In the genomic region with DNA sequence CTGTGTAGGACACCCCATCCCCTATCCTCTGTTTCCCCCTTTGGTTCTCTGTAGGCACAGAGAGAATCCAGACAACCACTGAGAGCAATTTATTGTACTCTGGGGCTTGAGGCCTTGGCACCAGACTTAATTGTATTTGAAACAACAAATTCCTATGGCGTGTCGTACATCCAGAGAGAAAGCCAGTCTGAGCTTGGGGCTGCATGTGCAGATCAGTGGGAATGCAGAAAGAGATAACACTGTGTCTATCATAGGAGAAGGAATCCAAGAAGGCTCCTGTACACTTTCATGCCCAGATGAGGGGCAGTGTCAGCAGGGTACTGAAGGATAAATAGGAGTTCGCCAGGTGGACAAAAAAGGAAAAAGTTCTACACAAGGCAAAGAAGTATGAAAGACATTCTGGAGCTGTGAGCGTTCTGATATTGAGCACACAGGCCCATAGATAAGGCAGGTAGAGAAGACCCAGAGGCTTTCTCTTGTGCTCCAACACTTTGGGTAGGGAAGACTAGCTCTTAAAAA, we compare ENCODE assay signal across 22 cellular contexts. TPM values are rescaled to one million over a fixed set of nuclear protein-coding genes. Genes with fewer than 3 reads are reported as not detected.
DNase-seq lines count a peak whose midpoint lies in the region; ATAC-seq lines count a peak whose summit lies in the region.
"Had no signal": no experiment of that assay in that cellular context is flagged by ENCODE, and none has a peak within 500 bp of the region (broad histone marks: within the 10 kb centered on the region; RNA-seq: fewer than 3 reads in every experiment).

No MANE protein-coding gene starts in this region.

- intact Hi-C loops in naive thymus-derived CD4-positive, alpha-beta T cell (cut with micrococcal nuclease): no loop called here

- H3K4me1 ChIP-seq in naive thymus-derived CD4-positive, alpha-beta T cell (ENCODE audit: control insufficient read depth in 2 of 2, insufficient read depth in 2 of 2, low read length in 2 of 2): peaks cover 0 to 30% of the 10 kb centered on the region in 2 donors

- DNase-seq in T-helper 1 cell: no peak
- no peak for DNase-seq in activated naive CD4-positive, alpha-beta T cell treated with anti-CD3 and anti-CD28 coated beads, Interleukin-2, amount 50 U/mL, for 16 hours
- no peak for DNase-seq in naive thymus-derived CD4-positive, alpha-beta T cell
- DNase-seq in activated T-cell treated with anti-CD3 and anti-CD28 coated beads, Interleukin-2, amount 50 U/mL, for 48 hours: no peak
- no peak for DNase-seq in NK-92 treated with Interleukin-12 subunit alpha and Interleukin-12 subunit beta, amount 100 ng/mL, for 24 hours (lab: John Stamatoyannopoulos, UW)
- no peak for DNase-seq in NCI-H128 (lab: John Stamatoyannopoulos, UW; ENCODE audit: unreplicated experiment)
- DNase-seq: 8988T; C1 segment of cervical spinal cord; CD8-positive, alpha-beta memory T cell; GDM1; MV-4-11; NCI-H1105 treated with DMSO at 0.1 percent for 48 hours; NCI-H1694; NCI-H2081 treated with DMSO at 0.1 percent for 48 hours; NCI-H446; NCI-H526; OCI-M1 had no signal

- POLR2A ChIA-PET in naive thymus-derived CD4-positive, alpha-beta T cell (lab: Charles Lee): interaction anchor here (1.0 to 2.0 kb wide), 3 partner anchors 11 to 24 kb away, joined by 3 to 5 read pairs (median 3); no protein-coding TSS in a partner anchor

- no peak overlapping the region for H3K4me3 ChIP-seq in naive thymus-derived CD4-positive, alpha-beta T cell (ENCODE audit: low read length)
- H3K4me3 ChIP-seq: SJSA1 had no signal

- peaks cover 7% of the 10 kb centered on the region for H3K36me3 Mint-ChIP-seq in T-helper 1 cell treated with Interleukin-12 subunit alpha and Interleukin-12 subunit beta and Interleukin-4 antibody, amounts not matched to agents 30 μg/mL and 1 μg/mL, for 36 hours (ENCODE audit: low read depth)
- no peaks in the 10 kb centered on the region for H3K36me3 Mint-ChIP-seq in activated naive CD4-positive, alpha-beta T cell treated with anti-CD3 and anti-CD28 coated beads, Interleukin-2, amount 50 U/mL, for 24 hours
- H3K36me3 Mint-ChIP-seq in naive thymus-derived CD4-positive, alpha-beta T cell: peaks cover 0 to 24% (median 5%) of the 10 kb centered on the region in 5 donors
- H3K36me3 Mint-ChIP-seq: CD8-positive, alpha-beta memory T cell; IgD-negative memory B cell had no signal

- ATAC-seq in naive thymus-derived CD4-positive, alpha-beta T cell: no peak
- ATAC-seq: HCT116 had no signal

- no peak overlapping the region for H3K4me3 Mint-ChIP-seq in T-helper 1 cell treated with Interleukin-12 subunit alpha and Interleukin-12 subunit beta and Interleukin-4 antibody, amounts not matched to agents 30 μg/mL and 1 μg/mL, for 36 hours
- no peak overlapping the region for H3K4me3 Mint-ChIP-seq in activated naive CD4-positive, alpha-beta T cell treated with anti-CD3 and anti-CD28 coated beads, Interleukin-2, amount 50 U/mL, for 24 hours
- no peak overlapping the region for H3K4me3 Mint-ChIP-seq in naive thymus-derived CD4-positive, alpha-beta T cell
- H3K4me3 Mint-ChIP-seq: CD8-positive, alpha-beta memory T cell; IgD-negative memory B cell had no signal

- H3K4me1 Mint-ChIP-seq in T-helper 1 cell treated with Interleukin-12 subunit alpha and Interleukin-12 subunit beta and Interleukin-4 antibody, amounts not matched to agents 30 μg/mL and 1 μg/mL, for 36 hours (ENCODE audit: low read depth): peaks cover 28% of the 10 kb centered on the region
- H3K4me1 Mint-ChIP-seq in activated naive CD4-positive, alpha-beta T cell treated with anti-CD3 and anti-CD28 coated beads, Interleukin-2, amount 50 U/mL, for 24 hours: peaks cover 49% of the 10 kb centered on the region
- peaks cover 21 to 52% (median 46%) of the 10 kb centered on the region in 7 donors for H3K4me1 Mint-ChIP-seq in naive thymus-derived CD4-positive, alpha-beta T cell
- H3K4me1 Mint-ChIP-seq: IgD-negative memory B cell had no signal

- CTCF ChIA-PET in naive thymus-derived CD4-positive, alpha-beta T cell (lab: Charles Lee): no interaction called here

- peak overlapping the region; percentile 34 for H3K27ac Mint-ChIP-seq in T-helper 1 cell treated with Interleukin-12 subunit alpha and Interleukin-12 subunit beta and Interleukin-4 antibody, amounts not matched to agents 30 μg/mL and 1 μg/mL, for 36 hours
- H3K27ac Mint-ChIP-seq in activated naive CD4-positive, alpha-beta T cell treated with anti-CD3 and anti-CD28 coated beads, Interleukin-2, amount 50 U/mL, for 24 hours: peak overlapping the region; percentile 43
- H3K27ac Mint-ChIP-seq in naive thymus-derived CD4-positive, alpha-beta T cell: peak overlapping the region in 7 of 9 donors; percentile 9 to 76 (median 65)

- H3K36me3 ChIP-seq in naive thymus-derived CD4-positive, alpha-beta T cell (ENCODE audit: control insufficient read depth in 2 of 3, insufficient read depth in 3 of 3, low read length in 3 of 3): no peaks in the 10 kb centered on the region
- H3K36me3 ChIP-seq: SJSA1 had no signal

- H3K27me3 ChIP-seq in naive thymus-derived CD4-positive, alpha-beta T cell (ENCODE audit: control insufficient read depth in 2 of 2, insufficient read depth in 2 of 2, low read length in 2 of 2): no peaks in the 10 kb centered on the region
- H3K27me3 ChIP-seq: SJSA1 had no signal

- H3K27ac ChIP-seq in naive thymus-derived CD4-positive, alpha-beta T cell (ENCODE audit: low read depth, low read length): no peak overlapping the region
- H3K27ac ChIP-seq: SJSA1 had no signal

- H3K9me3 Mint-ChIP-seq in T-helper 1 cell treated with Interleukin-12 subunit alpha and Interleukin-12 subunit beta and Interleukin-4 antibody, amounts not matched to agents 30 μg/mL and 1 μg/mL, for 36 hours: peaks cover 7% of the 10 kb centered on the region
- peaks cover 7% of the 10 kb centered on the region for H3K9me3 Mint-ChIP-seq in activated naive CD4-positive, alpha-beta T cell treated with anti-CD3 and anti-CD28 coated beads, Interleukin-2, amount 50 U/mL, for 24 hours
- H3K9me3 Mint-ChIP-seq in naive thymus-derived CD4-positive, alpha-beta T cell: peaks cover 0 to 4% (median 0%) of the 10 kb centered on the region in 11 donors

- H3K27me3 Mint-ChIP-seq in T-helper 1 cell treated with Interleukin-12 subunit alpha and Interleukin-12 subunit beta and Interleukin-4 antibody, amounts not matched to agents 30 μg/mL and 1 μg/mL, for 36 hours (ENCODE audit: low read depth): peaks cover 8% of the 10 kb centered on the region
- H3K27me3 Mint-ChIP-seq in activated naive CD4-positive, alpha-beta T cell treated with anti-CD3 and anti-CD28 coated beads, Interleukin-2, amount 50 U/mL, for 24 hours: no peaks in the 10 kb centered on the region
- no peaks in the 10 kb centered on the region for H3K27me3 Mint-ChIP-seq in naive thymus-derived CD4-positive, alpha-beta T cell
- H3K27me3 Mint-ChIP-seq: CD8-positive, alpha-beta memory T cell; IgD-negative memory B cell had no signal

- H3K9me3 ChIP-seq in naive thymus-derived CD4-positive, alpha-beta T cell (ENCODE audit: control insufficient read depth in 2 of 3, low read length in 3 of 3): no peaks in the 10 kb centered on the region
- H3K9me3 ChIP-seq: SJSA1 had no signal

RNA-seq across cellular contexts. Expression of a gene that starts 22.0 kb away (rescaled TPM):
- total RNA-seq in naive thymus-derived CD4-positive, alpha-beta T cell: 100 to 1,000 TPM; 158 to 498 (median 198) TPM
- polyA plus RNA-seq in naive thymus-derived CD4-positive, alpha-beta T cell: 100 to 1,000 TPM in 1 of 2 donors, 10 to 100 TPM in 1; 99.8 to 128 TPM

RNA-seq across cellular contexts. Expression of a gene that starts 23.2 kb away (rescaled TPM):
- 100 to 1,000 TPM in 1 of 5 experiments, 10 to 100 TPM in 4; 45.5 to 106 (median 70.2) TPM for total RNA-seq in naive thymus-derived CD4-positive, alpha-beta T cell
- 100 to 1,000 TPM; 200 to 220 TPM for polyA plus RNA-seq in naive thymus-derived CD4-positive, alpha-beta T cell
